Comparison of ENCODE assay signal across 9 cellular contexts in the genomic region with DNA sequence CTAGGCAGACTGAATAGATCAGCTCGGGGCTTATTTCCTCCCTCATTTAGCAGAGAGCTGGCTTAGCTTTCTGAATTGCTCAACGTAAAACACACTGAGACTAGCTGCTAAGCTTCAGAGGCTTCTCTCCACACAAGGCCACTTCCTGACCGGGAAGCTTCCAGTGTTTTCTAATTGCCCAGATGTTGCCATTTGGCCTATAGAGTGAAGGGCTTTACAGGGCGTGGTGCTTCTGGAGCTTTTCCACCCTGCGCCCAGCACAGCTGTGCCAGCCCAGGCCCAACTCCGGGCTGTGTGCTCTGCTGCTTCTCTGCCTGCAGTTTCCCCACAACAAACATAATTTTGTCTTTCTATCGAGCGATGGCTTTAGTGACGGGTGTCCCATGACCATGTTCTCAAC. TPM values are rescaled to one million over a fixed set of nuclear protein-coding genes. Genes with fewer than 3 reads are reported as not detected.
DNase-seq lines count a peak whose midpoint lies in the region; ATAC-seq and TF ChIP-seq lines count a peak whose summit lies in the region.
"Had no signal": no experiment of that assay in that cellular context is flagged by ENCODE, and none has a peak within 500 bp of the region (broad histone marks: within the 10 kb centered on the region; RNA-seq: fewer than 3 reads in every experiment).

No MANE protein-coding gene starts in this region.

- peaks cover 17% of the 10 kb centered on the region for H3K4me1 Mint-ChIP-seq in activated B cell treated with CpG ODN at 0.5 μM for 24 hours

- no peak for ATAC-seq in activated B cell treated with CpG ODN at 0.5 μM for 24 hours (ENCODE audit: low read depth)
- peak; percentile 71 for ATAC-seq in sciatic nerve
- no peak for ATAC-seq in GM19452 (IDR thresholded peaks at IDR 0.05; ENCODE audit: unreplicated experiment)

- no peaks in the 10 kb centered on the region for H3K27me3 ChIP-seq in hepatocyte

- no peaks in the 10 kb centered on the region for H3K9me3 Mint-ChIP-seq in activated B cell treated with CpG ODN at 0.5 μM for 24 hours

- H3K27ac ChIP-seq in hepatocyte, result peak overlapping the region; percentile 85

- CTCF ChIA-PET in activated B cell treated with CpG ODN at 0.5 μM for 24 hours (lab: Charles Lee), result interaction anchor here (1.2 to 8.1 kb wide), 8 partner anchors 9 to 141 kb away, joined by 3 to 205 read pairs (median 9); no protein-coding TSS in a partner anchor

- H3K27me3 Mint-ChIP-seq in activated B cell treated with CpG ODN at 0.5 μM for 24 hours, result peaks cover 2% of the 10 kb centered on the region

- H3K36me3 Mint-ChIP-seq in activated B cell treated with CpG ODN at 0.5 μM for 24 hours (ENCODE audit: low read depth), result no peaks in the 10 kb centered on the region

- H3K9me2 ChIP-seq in hepatocyte (replicated peaks; ENCODE audit: insufficient read depth), result no peaks in the 10 kb centered on the region

- TF ChIP-seq CTCF in activated B cell treated with CpG ODN at 0.5 μM for 24 hours (IDR thresholded peaks at IDR 0.05) (no peak), hepatocyte (IDR thresholded peaks at IDR 0.05; ENCODE audit: poor library complexity) (no peak)

- H3K4me1 ChIP-seq in ES-I3 (ENCODE audit: insufficient read depth, low read length) (peaks cover 19% of the 10 kb centered on the region), hepatocyte (ENCODE audit: insufficient read depth) (peaks cover 57% of the 10 kb centered on the region)

- H3K27ac Mint-ChIP-seq in activated B cell treated with CpG ODN at 0.5 μM for 24 hours, result peak overlapping the region; percentile 56

- peak overlapping the region; percentile 64 for H3K4me2 ChIP-seq in hepatocyte

- H3K4me3 Mint-ChIP-seq in activated B cell treated with CpG ODN at 0.5 μM for 24 hours, result no peak overlapping the region

- H3K79me2 ChIP-seq in hepatocyte, result no peaks in the 10 kb centered on the region

- intact Hi-C loops in activated B cell treated with CpG ODN at 0.5 μM for 24 hours (cut with micrococcal nuclease), result no loop called here
- intact Hi-C loops in sciatic nerve (cut with DNase I), result no loop called here

- H3K9me3 ChIP-seq in ES-I3 (ENCODE audit: control insufficient read depth, insufficient read depth, low read length) (no peaks in the 10 kb centered on the region), hepatocyte (ENCODE audit: low read depth) (no peaks in the 10 kb centered on the region)

- no peak overlapping the region for H3K4me3 ChIP-seq in hepatocyte

- H3K36me3 ChIP-seq in ES-I3 (ENCODE audit: insufficient read depth, low read length) (no peaks in the 10 kb centered on the region), hepatocyte (replicated peaks; ENCODE audit: insufficient read depth, low read depth) (no peaks in the 10 kb centered on the region)

- POLR2A ChIA-PET in activated B cell treated with CpG ODN at 0.5 μM for 24 hours (lab: Charles Lee), result interaction anchor here (0.6 to 1.6 kb wide), 4 partner anchors 13 to 1929 kb away, joined by 8 to 15 read pairs (median 11); no protein-coding TSS in a partner anchor

- in situ Hi-C loops in KBM-7 (cut with MboI; ENCODE audit: low pct_unique_long_range_greater_than_20kb, low sequenced_read_pairs), result no loop called here

- 0 out of 2 replicates have a peak overlapping the region, but pooled peaks have one; percentile 18 for H3K9ac ChIP-seq in ES-I3 (ENCODE audit: low read depth, low read length)

- 60% methylated on average over 9 of the region's 9 CpGs for WGBS in hepatocyte (ENCODE audit: low lambda C conversion rate, missing lambda C conversion rate)

- DNase-seq in activated B cell treated with CpG ODN at 0.5 μM for 24 hours (no peak), hepatocyte (ENCODE audit: low spot score) (peak; percentile 27), sciatic nerve (ENCODE audit: low spot score) (no peak), glomerular visceral epithelial cell (ENCODE audit: extremely low spot score) (no peak), NCI-H187 (lab: John Stamatoyannopoulos, UW) (no peak), KBM-7 (no peak)
- DNase-seq: NCI-H524 treated with DMSO at 0.1 percent for 48 hours had no signal

- no peaks in the 10 kb centered on the region for H4K20me1 ChIP-seq in hepatocyte (ENCODE audit: insufficient read depth, poor library complexity, severe bottlenecking)

- H2AFZ ChIP-seq in hepatocyte, result peak overlapping the region; percentile 30

RNA-seq across cellular contexts. Expression of gene FAM240A, which starts 16.7 kb away (rescaled TPM):
- total RNA-seq in activated B cell treated with CpG ODN at 0.5 μM for 24 hours (not detected in 2 replicates), hepatocyte (not detected in 2 replicates), sciatic nerve (not detected)
- not detected in 2 replicates for polyA plus RNA-seq in hepatocyte
